ENCODE assay signal across 7 cellular contexts in the genomic region with DNA sequence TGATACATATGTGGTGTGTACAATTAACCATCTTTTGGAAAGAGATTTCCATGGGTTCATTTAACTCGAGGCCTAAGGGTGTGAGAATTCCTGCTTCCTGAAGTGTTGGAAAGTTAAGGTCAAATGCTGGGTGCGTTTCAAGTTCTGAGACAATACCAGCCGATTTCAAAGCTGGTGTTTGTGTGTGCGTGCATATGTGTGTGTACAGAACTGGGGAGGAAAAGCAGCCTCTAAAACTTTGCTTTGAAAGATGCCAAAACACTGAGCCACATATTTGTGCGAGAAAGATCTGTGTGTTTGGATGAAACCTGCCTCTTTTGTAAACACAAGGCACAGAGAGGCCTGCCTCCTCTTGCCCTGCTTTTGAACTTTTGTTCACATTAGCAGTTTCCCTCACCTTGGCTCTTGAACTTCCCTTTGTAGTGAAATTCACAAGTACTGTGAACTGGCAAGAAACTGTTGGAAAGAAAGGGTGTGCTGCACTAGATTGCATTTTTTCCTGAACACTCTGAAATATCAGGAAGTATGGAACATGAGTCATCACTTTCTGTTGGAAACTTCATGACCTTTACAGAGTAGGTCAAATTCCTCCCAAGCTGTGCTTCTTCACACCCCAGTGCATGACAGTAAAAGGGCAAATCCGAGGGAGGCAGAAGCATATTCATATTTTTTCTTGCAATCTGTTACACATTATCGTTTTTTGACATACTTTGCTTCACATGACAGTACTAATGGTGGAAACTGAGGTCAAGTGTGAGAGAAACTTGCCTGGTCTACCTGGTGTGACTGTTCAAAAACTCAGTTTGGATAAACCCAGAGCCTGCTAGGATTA. TPM values are rescaled to one million over a fixed set of nuclear protein-coding genes. Genes with fewer than 3 reads are reported as not detected.
A peak's percentile ranks its signal among the peaks of the same experiment; 100 is the strongest.
DNase-seq lines count a peak whose midpoint lies in the region; TF ChIP-seq lines count a peak whose summit lies in the region.

No MANE protein-coding gene starts in this region.

- no peak overlapping the region for H3K4me3 ChIP-seq in coronary artery

- DNase-seq in LoVo (ENCODE audit: low spot score) (peak; percentile 85), coronary artery (ENCODE audit: low spot score) (no peak), medulla oblongata (ENCODE audit: extremely low spot score) (peak; percentile 13), ureter (ENCODE audit: low spot score) (peak; percentile 54), middle frontal gyrus (ENCODE audit: extremely low spot score, low spot score) (no peak), NCI-H128 (lab: John Stamatoyannopoulos, UW; ENCODE audit: unreplicated experiment) (no peak)
- DNase-seq in activated CD4-positive, alpha-beta T cell treated with anti-CD3 and anti-CD28 coated beads for 1 hour: no peak

- no peak for TF ChIP-seq CTCF in coronary artery (IDR thresholded peaks at IDR 0.05)

- H3K27ac ChIP-seq in coronary artery: peak overlapping the region; percentile 20 to 64

RNA-seq across cellular contexts. Expression of a gene that starts 20.0 kb away (rescaled TPM):
- 52.4 TPM for total RNA-seq in ureter

Comparison
In these comparisons a context has a peak if more than half of its experiments do, and no peak if none do; other contexts are left out.
1. DNase-seq: peak in LoVo (single experiment), medulla oblongata (single experiment) and ureter (single experiment); none in coronary artery (single experiment), middle frontal gyrus (single experiment), activated CD4-positive, alpha-beta T cell treated with anti-CD3 and anti-CD28 coated beads for 1 hour (single experiment) and NCI-H128 (single experiment).